Comparison of ENCODE assay signal across 9 cellular contexts in genomic region chrX:155026420-155026726, GRCh38. TPM values are rescaled to one million over a fixed set of nuclear protein-coding genes. Genes with fewer than 3 reads are reported as not detected.
A peak's percentile ranks its signal among the peaks of the same experiment; 100 is the strongest.
DNase-seq lines count a peak whose midpoint lies in the region; ATAC-seq and TF ChIP-seq lines count a peak whose summit lies in the region.
"Had no signal": no experiment of that assay in that cellular context is flagged by ENCODE, and none has a peak within 500 bp of the region (broad histone marks: within the 10 kb centered on the region; RNA-seq: fewer than 3 reads in every experiment).

No MANE protein-coding gene starts in this region.

- peaks cover 5% of the 10 kb centered on the region for H3K36me3 Mint-ChIP-seq in Caco-2 (ENCODE audit: insufficient read depth, unreplicated experiment)

- peak overlapping the region; percentile 74 for H3K4me3 Mint-ChIP-seq in Caco-2 (ENCODE audit: unreplicated experiment)

- no peaks in the 10 kb centered on the region for H3K36me3 ChIP-seq in Caco-2 (ENCODE audit: control insufficient read depth, insufficient read depth, low read length)
- H3K36me3 ChIP-seq in PC-9 (ENCODE audit: low read depth), result no peaks in the 10 kb centered on the region
- H3K36me3 ChIP-seq in ovary, result no peaks in the 10 kb centered on the region

- no peak for TF ChIP-seq EP300 in ovary (IDR thresholded peaks at IDR 0.05)

- H3K79me2 ChIP-seq in PC-9 (ENCODE audit: low read depth), result peaks cover 31% of the 10 kb centered on the region

- H3K4me1 Mint-ChIP-seq in Caco-2 (ENCODE audit: low read depth, unreplicated experiment), result peaks cover 13% of the 10 kb centered on the region

- H2AFZ ChIP-seq in PC-9, result peak overlapping the region; percentile 67; the same call in 1 of the 2 replicates

- H3F3A ChIP-seq in PC-9 (ENCODE audit: insufficient read depth, low read depth), result peaks cover 16% of the 10 kb centered on the region

- WGBS in ovary, 3 donors, result 24 to 35% (median 33%) methylated on average over 16 of the region's 16 CpGs

- H4K20me1 ChIP-seq in PC-9 (ENCODE audit: insufficient read depth), result no peaks in the 10 kb centered on the region

- H3K4me3 ChIP-seq in Caco-2 (ENCODE audit: low read depth, low read length), result peak overlapping the region; percentile 64
- H3K4me3 ChIP-seq in PC-9, result peak overlapping the region; percentile 94; the same call in 1 of the 2 replicates
- H3K4me3 ChIP-seq in epithelial cell of esophagus (ENCODE audit: low read length), result peak overlapping the region; percentile 79
- H3K4me3 ChIP-seq in ovary, result peak overlapping the region; percentile 75

- peak overlapping the region; percentile 81 for H3K4me2 ChIP-seq in PC-9

- H3K27ac ChIP-seq in PC-9 (peak overlapping the region; percentile 96), ovary (peak overlapping the region in 1 of 2 donors; percentile 95)

- H3K9me2 ChIP-seq in PC-9 (ENCODE audit: insufficient read depth), result no peaks in the 10 kb centered on the region

- H3K9me3 Mint-ChIP-seq in Caco-2 (ENCODE audit: unreplicated experiment), result no peaks in the 10 kb centered on the region

- POLR2A ChIA-PET in Caco-2 (lab: Charles Lee), result interaction anchor here (0.6 to 1.3 kb wide), 14 partner anchors 8 to 1467 kb away, joined by 3 to 13 read pairs (median 6); partner anchors contain the start of genes BRCC3 and DKC1
- POLR2A ChIA-PET in PC-9 (lab: Charles Lee; ENCODE audit: unreplicated experiment), result interaction anchor here (0.6 to 0.9 kb wide), 5 partner anchors 19 to 506 kb away, joined by 5 to 33 read pairs (median 9); no protein-coding TSS in a partner anchor

- H3K27me3 ChIP-seq in Caco-2 (replicated peaks; ENCODE audit: control insufficient read depth, insufficient read depth, low read length) (no peaks in the 10 kb centered on the region), PC-9 (ENCODE audit: insufficient read depth, low read depth) (no peaks in the 10 kb centered on the region), ovary (no peaks in the 10 kb centered on the region)

- TSS peak; percentile 91 for BruUV-seq in Caco-2 (replicated peaks; lab: Mats Ljungman, UMichigan)
- BruUV-seq in PC-9 (replicated peaks; lab: Mats Ljungman, UMichigan), result no TSS peak

- intact Hi-C loops in Caco-2 (cut with micrococcal nuclease; ENCODE audit: unreplicated experiment), result loop anchor here (1.0 kb wide), 1 partner anchor 45 kb away; the partner anchor contains the start of genes BRCC3, CMC4 and MTCP1
- intact Hi-C loops in PC-9 (cut with micrococcal nuclease; ENCODE audit: unreplicated experiment), result loop anchor here (2.0 to 10.0 kb wide), 3 partner anchors 44 to 854 kb away; partner anchors contain the start of genes BRCC3, CMC4, EMD and FLNA
- intact Hi-C loops in ovary (cut with DNase I), result no loop called here

- H3K9me3 ChIP-seq in Caco-2 (no peaks in the 10 kb centered on the region), PC-9 (ENCODE audit: insufficient read depth, low read depth) (no peaks in the 10 kb centered on the region), ovary (no peaks in the 10 kb centered on the region)
- H3K9me3 ChIP-seq: mucosa of descending colon had no signal

- no peaks in the 10 kb centered on the region for H3K27me3 Mint-ChIP-seq in Caco-2 (ENCODE audit: insufficient read depth, unreplicated experiment)

- ATAC-seq in HG02588 (IDR thresholded peaks at IDR 0.05; ENCODE audit: unreplicated experiment), result no peak
- no peak for ATAC-seq in GM19467 (IDR thresholded peaks at IDR 0.05; ENCODE audit: unreplicated experiment)

- DNase-seq in Caco-2 (no peak), PC-9 (peak in 1 of 2 experiments; percentile 87), epithelial cell of esophagus (ENCODE audit: low read depth) (no peak), ovary (no peak), germinal center (ENCODE audit: low spot score) (no peak), hippocampal formation (lab: John Stamatoyannopoulos, UW) (no peak)

- no peaks in the 10 kb centered on the region for H3K4me1 ChIP-seq in Caco-2
- H3K4me1 ChIP-seq in PC-9 (replicated peaks; ENCODE audit: insufficient read depth), result peaks cover 13% of the 10 kb centered on the region
- no peaks in the 10 kb centered on the region for H3K4me1 ChIP-seq in ovary (ENCODE audit: insufficient read depth)

- CTCF ChIA-PET in Caco-2 (lab: Charles Lee) (interaction anchor here (0.9 to 1.2 kb wide), 2 partner anchors 30 to 108 kb away, joined by 4 to 5 read pairs; no protein-coding TSS in a partner anchor), PC-9 (lab: Charles Lee) (interaction anchor here (0.7 to 1.0 kb wide), 2 partner anchors 109 to 283 kb away, joined by 3 read pairs; no protein-coding TSS in a partner anchor)

- no peak for TF ChIP-seq POLR2A in ovary (IDR thresholded peaks at IDR 0.05)

- peak overlapping the region; percentile 76 for H3K27ac Mint-ChIP-seq in Caco-2 (ENCODE audit: unreplicated experiment)

- TF ChIP-seq CTCF in Caco-2 (IDR thresholded peaks at IDR 0.05; ENCODE audit: insufficient read depth in 1 of 2, low read depth in 1 of 2, low read length in 1 of 2, severe bottlenecking in 1 of 2, unreplicated experiment in 1 of 2), result no peak
- no peak for TF ChIP-seq CTCF in PC-9 (conservative IDR thresholded peaks at IDR 0.05)
- TF ChIP-seq CTCF in epithelial cell of esophagus (IDR thresholded peaks at IDR 0.05; ENCODE audit: insufficient read depth, low read depth, low read length, missing control alignments), result no peak
- no peak for TF ChIP-seq CTCF in ovary (IDR thresholded peaks at IDR 0.05)

RNA-seq across cellular contexts. Expression of gene FUNDC2, which starts 0.3 kb away (rescaled TPM):
- total RNA-seq in Caco-2 (2022) (47.3 and 52.9 TPM in 2 replicates), PC-9 (2021) (90.6 and 108 TPM in 2 replicates), ovary (100 to 1,000 TPM; 133 to 179 (median 144) TPM)
- 100 to 1,000 TPM; 149 to 257 TPM for polyA plus RNA-seq in ovary

RNA-seq across cellular contexts. Expression of gene F8, which starts 3.9 kb away (rescaled TPM):
- total RNA-seq in Caco-2 (2022) (0.20 and 0.32 TPM in 2 replicates), PC-9 (2021) (13.8 and 15.2 TPM in 2 replicates), ovary (10 to 100 TPM; 15.5 to 77.5 (median 23.9) TPM)
- 10 to 100 TPM; 15.3 to 18.9 TPM for polyA plus RNA-seq in ovary

RNA-seq across cellular contexts. Expression of gene CMC4, which starts 44.6 kb away (rescaled TPM):
- total RNA-seq in Caco-2 (2022) (1.7 and 1.8 TPM in 2 replicates), PC-9 (2021) (13.7 and 15.8 TPM in 2 replicates), ovary (10 to 100 TPM in 3 of 7 donors, 1 to 10 TPM in 4; 7.1 to 34.1 (median 9.3) TPM)
- 10 to 100 TPM in 1 of 2 donors, 1 to 10 TPM in 1; 5.2 to 17.0 TPM for polyA plus RNA-seq in ovary

RNA-seq across cellular contexts. Expression of gene MTCP1, which starts 44.6 kb away (rescaled TPM):
- total RNA-seq in Caco-2 (2022), result 11.3 and 11.7 TPM in 2 replicates
- total RNA-seq in PC-9 (2021), result 30.8 and 49.5 TPM in 2 replicates
- 10 to 100 TPM in 4 of 7 donors, 1 to 10 TPM in 2, under 1 TPM in 1; 0.36 to 29.0 (median 27.3) TPM for total RNA-seq in ovary
- polyA plus RNA-seq in ovary, result 10 to 100 TPM; 14.0 to 29.0 TPM

RNA-seq across cellular contexts. Expression of gene BRCC3, which starts 44.9 kb away (rescaled TPM):
- total RNA-seq in Caco-2 (2022) (30.4 and 32.3 TPM in 2 replicates), PC-9 (2021) (40.2 and 52.0 TPM in 2 replicates), ovary (10 to 100 TPM in 5 of 7 donors, 1 to 10 TPM in 2; 4.3 to 15.1 (median 13.3) TPM)
- polyA plus RNA-seq in ovary, result 10 to 100 TPM in 1 of 2 donors, 1 to 10 TPM in 1; 5.9 to 13.9 TPM

Comparison
In these comparisons a context has a peak if more than half of its experiments do, and no peak if none do; other contexts are left out.
1. RNA of gene F8, which starts 3.9 kb away (total RNA-seq): 15.5 to 77.5 TPM in ovary and 13.8 to 15.2 TPM in PC-9; 0.20 to 0.32 TPM in Caco-2; every median in the first group is over 10 times any median in the second.
2. intact Hi-C loops: an anchor here in Caco-2 (1.0 kb wide) and PC-9 (2.0 to 10.0 kb wide); none called in ovary.
3. Peak in every context shown above with its lines, with median percentiles within 50 percentile points of each other: H3K4me3 ChIP-seq.